1 cellular context compared by ENCODE assay signal in the genomic region with DNA sequence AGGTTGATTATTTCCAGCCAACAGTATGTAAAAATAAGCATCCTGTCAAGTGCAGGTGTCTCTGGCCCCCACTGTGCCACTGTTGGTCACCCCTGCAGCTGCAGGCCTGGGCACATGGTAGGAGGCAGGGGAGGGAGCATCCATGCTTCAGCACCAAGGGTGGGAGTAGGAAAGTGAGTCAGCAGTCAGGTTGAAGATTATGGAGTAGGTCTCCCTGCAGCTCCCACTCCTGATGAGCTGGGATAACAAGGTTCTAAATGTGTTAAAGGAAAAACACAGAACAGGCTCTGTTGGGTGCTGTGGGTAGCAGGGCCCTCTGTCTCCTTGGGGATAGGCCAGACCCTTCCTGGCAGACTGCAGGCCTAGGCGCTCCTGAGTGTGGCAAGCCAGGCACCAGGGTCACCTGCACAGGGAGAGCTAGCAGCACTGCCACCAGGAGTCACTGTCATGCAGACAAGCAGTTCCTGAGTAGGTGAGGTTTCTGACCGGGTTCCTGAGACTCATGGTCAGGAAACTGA.
TF ChIP-seq lines count a peak whose summit lies in the region.

No MANE protein-coding gene starts in this region.

TF ChIP-seq in SK-N-SH treated with all-trans-retinoic acid at 6 μM for 48 hours, 23 proteins besides CTCF, POLR2A, EP300 and RAD21 (continued from another document):
- TF ChIP-seq, protein P1, sequence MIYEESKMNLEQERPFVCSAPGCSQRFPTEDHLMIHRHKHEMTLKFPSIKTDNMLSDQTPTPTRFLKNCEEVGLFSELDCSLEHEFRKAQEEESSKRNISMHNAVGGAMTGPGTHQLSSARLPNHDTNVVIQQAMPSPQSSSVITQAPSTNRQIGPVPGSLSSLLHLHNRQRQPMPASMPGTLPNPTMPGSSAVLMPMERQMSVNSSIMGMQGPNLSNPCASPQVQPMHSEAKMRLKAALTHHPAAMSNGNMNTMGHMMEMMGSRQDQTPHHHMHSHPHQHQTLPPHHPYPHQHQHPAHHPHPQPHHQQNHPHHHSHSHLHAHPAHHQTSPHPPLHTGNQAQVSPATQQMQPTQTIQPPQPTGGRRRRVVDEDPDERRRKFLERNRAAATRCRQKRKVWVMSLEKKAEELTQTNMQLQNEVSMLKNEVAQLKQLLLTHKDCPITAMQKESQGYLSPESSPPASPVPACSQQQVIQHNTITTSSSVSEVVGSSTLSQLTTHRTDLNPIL (CRISPR knock-in tag; IDR thresholded peaks at IDR 0.05; ENCODE audit: low read depth), result no peak
- no peak for TF ChIP-seq GLIS3 (CRISPR knock-in tag; IDR thresholded peaks at IDR 0.05)
- no peak for TF ChIP-seq ZNF70 (CRISPR knock-in tag; IDR thresholded peaks at IDR 0.05)
- no peak for TF ChIP-seq ZFP3 (CRISPR knock-in tag; IDR thresholded peaks at IDR 0.05)
- TF ChIP-seq BACH2 (CRISPR knock-in tag; IDR thresholded peaks at IDR 0.05; ENCODE audit: borderline replicate concordance), result no peak
